Comparison of ENCODE assay signal across 2 cellular contexts in genomic region chr19:15210323-15210774, GRCh38.
TF ChIP-seq lines count a peak whose summit lies in the region.

No MANE protein-coding gene starts in this region.

TF ChIP-seq in GM12878, 131 proteins besides CTCF, POLR2A, EP300 and RAD21:
- TF ChIP-seq ZNF217 (IDR thresholded peaks at IDR 0.05): no peak
- no peak for TF ChIP-seq RAD51 (IDR thresholded peaks at IDR 0.05)
- TF ChIP-seq BCL3 (IDR thresholded peaks at IDR 0.05; ENCODE audit: borderline replicate concordance, insufficient read depth, low read depth, low read length, poor library complexity, severe bottlenecking): peak; percentile 65

TF ChIP-seq in HepG2, 621 proteins besides CTCF, POLR2A, EP300 and RAD21:
- peak; percentile 71 for TF ChIP-seq FOSL2 (CRISPR knock-in tag; IDR thresholded peaks at IDR 0.05)
- TF ChIP-seq DMTF1 (CRISPR knock-in tag; IDR thresholded peaks at IDR 0.05): no peak
- TF ChIP-seq SIN3A (IDR thresholded peaks at IDR 0.05; ENCODE audit: borderline replicate concordance, low read depth, low read length): no peak
- TF ChIP-seq MED13 (CRISPR knock-in tag; IDR thresholded peaks at IDR 0.05): no peak
- TF ChIP-seq NFE2L2 (IDR thresholded peaks at IDR 0.05; ENCODE audit: low read length): 0 out of 2 replicates have a peak, but pooled peaks have one; percentile 50
- TF ChIP-seq NCOA1 (CRISPR knock-in tag; IDR thresholded peaks at IDR 0.05): no peak
- no peak for TF ChIP-seq MIXL1 (CRISPR knock-in tag; IDR thresholded peaks at IDR 0.05)
- TF ChIP-seq LBX2 (CRISPR knock-in tag; IDR thresholded peaks at IDR 0.05; ENCODE audit: borderline replicate concordance): no peak
- 0 out of 2 replicates have a peak, but pooled peaks have one; percentile 1 for TF ChIP-seq MAFF (IDR thresholded peaks at IDR 0.05; ENCODE audit: low read depth, low read length)
